1 cellular context compared by ENCODE assay signal in genomic region chr7:36084485-36085091, GRCh38.
TF ChIP-seq lines count a peak whose summit lies in the region.

No MANE protein-coding gene starts in this region.

TF ChIP-seq in HepG2, 621 proteins besides CTCF, POLR2A, EP300 and RAD21 (continued from another document and continues in another):
- TF ChIP-seq ZNF407 (CRISPR knock-in tag; IDR thresholded peaks at IDR 0.05; ENCODE audit: not compliant biosample characterization), result no peak
- no peak for TF ChIP-seq DNMT3B (CRISPR knock-in tag; conservative IDR thresholded peaks at IDR 0.05)
- no peak for TF ChIP-seq LCORL (IDR thresholded peaks at IDR 0.05)
- TF ChIP-seq LCORL (CRISPR knock-in tag; IDR thresholded peaks at IDR 0.05), result no peak
- TF ChIP-seq ZNF674 (CRISPR knock-in tag; IDR thresholded peaks at IDR 0.05; ENCODE audit: low read depth), result no peak
- no peak for TF ChIP-seq ZNF138 (CRISPR knock-in tag; IDR thresholded peaks at IDR 0.05; ENCODE audit: low read depth)
- TF ChIP-seq STAG1 (CRISPR knock-in tag; IDR thresholded peaks at IDR 0.05), result peak; percentile 90
- TF ChIP-seq CSRNP1 (CRISPR knock-in tag; IDR thresholded peaks at IDR 0.05), result peak; percentile 65; the same call in 1 of the 2 replicates
- TF ChIP-seq HMG20A (CRISPR knock-in tag; IDR thresholded peaks at IDR 0.05; ENCODE audit: borderline replicate concordance), result no peak
- no peak for TF ChIP-seq ZNF354B (CRISPR knock-in tag; IDR thresholded peaks at IDR 0.05)
- TF ChIP-seq ZNF10 (CRISPR knock-in tag; IDR thresholded peaks at IDR 0.05; ENCODE audit: borderline replicate concordance, low read depth), result no peak
- no peak for TF ChIP-seq ZBTB3 (CRISPR knock-in tag; IDR thresholded peaks at IDR 0.05; ENCODE audit: borderline replicate concordance, low read depth)
- TF ChIP-seq TSC22D2 (CRISPR knock-in tag; IDR thresholded peaks at IDR 0.05; ENCODE audit: borderline replicate concordance), result peak; percentile 85; the same call in 1 of the 2 replicates
- no peak for TF ChIP-seq FOXM1 (CRISPR knock-in tag; IDR thresholded peaks at IDR 0.05)
- TF ChIP-seq ZNF790 (CRISPR knock-in tag; IDR thresholded peaks at IDR 0.05; ENCODE audit: borderline replicate concordance), result no peak
- peak; percentile 74; the same call in 1 of the 2 replicates for TF ChIP-seq CBX5 (CRISPR knock-in tag; IDR thresholded peaks at IDR 0.05; ENCODE audit: borderline replicate concordance)
- no peak for TF ChIP-seq PREB (CRISPR knock-in tag; IDR thresholded peaks at IDR 0.05)
- no peak for TF ChIP-seq ZFAT (CRISPR knock-in tag; conservative IDR thresholded peaks at IDR 0.05)
- no peak for TF ChIP-seq TRIM22 (IDR thresholded peaks at IDR 0.05)
- TF ChIP-seq ZSCAN29 (CRISPR knock-in tag; conservative IDR thresholded peaks at IDR 0.05), result no peak
- TF ChIP-seq ZNF891 (CRISPR knock-in tag; IDR thresholded peaks at IDR 0.05), result peak; percentile 43; the same call in 1 of the 2 replicates
- TF ChIP-seq ZZZ3 (CRISPR knock-in tag; IDR thresholded peaks at IDR 0.05; ENCODE audit: borderline replicate concordance), result no peak
- TF ChIP-seq U2AF1 (optimal IDR thresholded peaks at IDR 0.05; ENCODE audit: low read depth, low read length), result no peak
- TF ChIP-seq ZNF205 (CRISPR knock-in tag; IDR thresholded peaks at IDR 0.05), result peak; percentile 38; the same call in 1 of the 2 replicates
- TF ChIP-seq MXD1 (CRISPR knock-in tag; IDR thresholded peaks at IDR 0.05), result no peak
- no peak for TF ChIP-seq GABPA (IDR thresholded peaks at IDR 0.05; ENCODE audit: low read depth, low read length)
- TF ChIP-seq GABPA (CRISPR knock-in tag; IDR thresholded peaks at IDR 0.05; ENCODE audit: low read depth), result no peak
- TF ChIP-seq ZNF225 (CRISPR knock-in tag; IDR thresholded peaks at IDR 0.05), result peak; percentile 48; the same call in 1 of the 2 replicates
- TF ChIP-seq TRAFD1 (CRISPR knock-in tag; IDR thresholded peaks at IDR 0.05; ENCODE audit: borderline replicate concordance), result no peak
- no peak for TF ChIP-seq ZNF282 (IDR thresholded peaks at IDR 0.05; ENCODE audit: partially characterized antibody)
- TF ChIP-seq MTF2 (CRISPR knock-in tag; IDR thresholded peaks at IDR 0.05; ENCODE audit: borderline replicate concordance), result no peak
- no peak for TF ChIP-seq KMT2B (CRISPR knock-in tag; IDR thresholded peaks at IDR 0.05)
- no peak for TF ChIP-seq PRDM10 (CRISPR knock-in tag; IDR thresholded peaks at IDR 0.05; ENCODE audit: low read depth)
- peak; percentile 82 for TF ChIP-seq ZMYM4 (CRISPR knock-in tag; IDR thresholded peaks at IDR 0.05)
- TF ChIP-seq ZNF775 (CRISPR knock-in tag; IDR thresholded peaks at IDR 0.05; ENCODE audit: borderline replicate concordance), result no peak
- TF ChIP-seq ZNF549 (CRISPR knock-in tag; IDR thresholded peaks at IDR 0.05), result no peak
- TF ChIP-seq MEF2D (CRISPR knock-in tag; IDR thresholded peaks at IDR 0.05), result no peak
- no peak for TF ChIP-seq ZUFSP (CRISPR knock-in tag; IDR thresholded peaks at IDR 0.05; ENCODE audit: borderline replicate concordance)
- no peak for TF ChIP-seq HBP1 (CRISPR knock-in tag; IDR thresholded peaks at IDR 0.05; ENCODE audit: low read depth)
- TF ChIP-seq ZSCAN12 (CRISPR knock-in tag; IDR thresholded peaks at IDR 0.05), result no peak
- no peak for TF ChIP-seq EHMT2 (IDR thresholded peaks at IDR 0.05; ENCODE audit: borderline replicate concordance, low read depth, low read length)
